Comparison of ENCODE assay signal across 2 cellular contexts in the genomic region with DNA sequence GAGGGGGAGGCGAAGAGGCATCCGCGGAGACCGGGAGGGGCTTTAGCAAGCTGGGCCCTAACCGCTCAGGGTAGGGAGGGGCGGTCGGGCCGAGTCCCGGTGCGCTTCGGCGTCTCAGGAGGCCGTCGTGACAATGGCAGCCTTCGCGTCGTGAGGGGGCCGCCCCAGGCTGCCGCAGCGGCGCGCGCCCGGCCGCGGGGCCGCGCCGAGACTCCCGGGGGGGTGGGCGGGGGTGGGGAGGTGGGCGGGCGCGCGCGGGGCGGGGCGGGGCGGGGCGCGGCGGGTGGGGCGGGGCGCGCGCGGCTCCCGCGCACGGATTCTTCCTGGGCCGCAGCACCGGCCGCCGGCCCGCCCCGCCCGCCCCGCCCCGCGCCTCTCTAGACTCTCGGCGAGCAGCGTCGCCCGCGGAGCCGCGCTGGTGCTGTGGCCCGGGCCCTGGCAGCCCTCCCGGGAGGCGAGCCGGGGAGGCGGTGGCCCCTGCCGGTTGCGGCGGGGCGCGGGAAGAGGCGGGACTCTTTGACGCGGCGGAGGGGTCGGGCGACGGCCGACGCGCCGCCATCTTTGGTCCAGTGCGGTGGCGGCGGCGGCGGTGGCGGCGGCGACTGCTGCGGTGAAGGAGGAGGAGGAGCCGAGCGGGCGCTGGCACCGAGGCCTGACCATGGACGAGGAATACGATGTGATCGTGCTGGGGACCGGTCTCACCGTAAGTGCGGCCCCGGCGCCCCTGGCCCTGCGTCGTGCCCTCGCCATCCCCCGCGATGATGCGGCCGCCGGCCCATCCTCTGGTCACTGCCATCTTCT.
TF ChIP-seq lines count a peak whose summit lies in the region.

A gene (plus strand): TSS at position 558 of the 801 bp plus-strand sequence. CDS start 101 bp downstream, at position 659.

TF ChIP-seq in IMR-90, 13 proteins besides CTCF, POLR2A, EP300 and RAD21:
- TF ChIP-seq BHLHE40 (IDR thresholded peaks at IDR 0.05; ENCODE audit: low read depth, low read length) (no peak), MXI1 (IDR thresholded peaks at IDR 0.05; ENCODE audit: borderline replicate concordance, low read depth, low read length) (no peak), MAFK (IDR thresholded peaks at IDR 0.05; ENCODE audit: low read depth, low read length) (no peak), RCOR1 (IDR thresholded peaks at IDR 0.05; ENCODE audit: insufficient replicate concordance, low read length) (no peak), FOS (IDR thresholded peaks at IDR 0.05; ENCODE audit: low read depth, low read length) (no peak), CEBPB (IDR thresholded peaks at IDR 0.05; ENCODE audit: low read depth, low read length) (no peak), MAZ (IDR thresholded peaks at IDR 0.05; ENCODE audit: borderline replicate concordance, low read depth, low read length) (no peak), SMC3 (IDR thresholded peaks at IDR 0.05; ENCODE audit: low read depth, low read length) (no peak), NFE2L2 (IDR thresholded peaks at IDR 0.05; ENCODE audit: low read depth, low read length) (no peak), RFX5 (IDR thresholded peaks at IDR 0.05; ENCODE audit: low read depth, low read length) (no peak), CHD1 (IDR thresholded peaks at IDR 0.05; ENCODE audit: low read depth, low read length) (no peak)
- TF ChIP-seq, protein P1, sequence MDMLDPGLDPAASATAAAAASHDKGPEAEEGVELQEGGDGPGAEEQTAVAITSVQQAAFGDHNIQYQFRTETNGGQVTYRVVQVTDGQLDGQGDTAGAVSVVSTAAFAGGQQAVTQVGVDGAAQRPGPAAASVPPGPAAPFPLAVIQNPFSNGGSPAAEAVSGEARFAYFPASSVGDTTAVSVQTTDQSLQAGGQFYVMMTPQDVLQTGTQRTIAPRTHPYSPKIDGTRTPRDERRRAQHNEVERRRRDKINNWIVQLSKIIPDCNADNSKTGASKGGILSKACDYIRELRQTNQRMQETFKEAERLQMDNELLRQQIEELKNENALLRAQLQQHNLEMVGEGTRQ (IDR thresholded peaks at IDR 0.05; ENCODE audit: low read depth, low read length), result no peak
- TF ChIP-seq, protein P2, sequence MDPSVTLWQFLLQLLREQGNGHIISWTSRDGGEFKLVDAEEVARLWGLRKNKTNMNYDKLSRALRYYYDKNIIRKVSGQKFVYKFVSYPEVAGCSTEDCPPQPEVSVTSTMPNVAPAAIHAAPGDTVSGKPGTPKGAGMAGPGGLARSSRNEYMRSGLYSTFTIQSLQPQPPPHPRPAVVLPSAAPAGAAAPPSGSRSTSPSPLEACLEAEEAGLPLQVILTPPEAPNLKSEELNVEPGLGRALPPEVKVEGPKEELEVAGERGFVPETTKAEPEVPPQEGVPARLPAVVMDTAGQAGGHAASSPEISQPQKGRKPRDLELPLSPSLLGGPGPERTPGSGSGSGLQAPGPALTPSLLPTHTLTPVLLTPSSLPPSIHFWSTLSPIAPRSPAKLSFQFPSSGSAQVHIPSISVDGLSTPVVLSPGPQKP (IDR thresholded peaks at IDR 0.05; ENCODE audit: borderline replicate concordance, low read depth, low read length), result no peak

TF ChIP-seq in GM12878, 131 proteins besides CTCF, POLR2A, EP300 and RAD21:
- no peak for TF ChIP-seq BACH1 (IDR thresholded peaks at IDR 0.05; ENCODE audit: borderline replicate concordance)
- TF ChIP-seq RB1 (IDR thresholded peaks at IDR 0.05; ENCODE audit: borderline replicate concordance), result peak; percentile 54; the same call in 1 of the 2 replicates
- TF ChIP-seq BHLHE40 (IDR thresholded peaks at IDR 0.05; ENCODE audit: borderline replicate concordance in 1 of 2, low read depth in 2 of 2, low read length in 1 of 2), result peak in 1 of 2 experiments; percentile 63; a peak in 2 of 4 replicates
- TF ChIP-seq, protein P3, sequence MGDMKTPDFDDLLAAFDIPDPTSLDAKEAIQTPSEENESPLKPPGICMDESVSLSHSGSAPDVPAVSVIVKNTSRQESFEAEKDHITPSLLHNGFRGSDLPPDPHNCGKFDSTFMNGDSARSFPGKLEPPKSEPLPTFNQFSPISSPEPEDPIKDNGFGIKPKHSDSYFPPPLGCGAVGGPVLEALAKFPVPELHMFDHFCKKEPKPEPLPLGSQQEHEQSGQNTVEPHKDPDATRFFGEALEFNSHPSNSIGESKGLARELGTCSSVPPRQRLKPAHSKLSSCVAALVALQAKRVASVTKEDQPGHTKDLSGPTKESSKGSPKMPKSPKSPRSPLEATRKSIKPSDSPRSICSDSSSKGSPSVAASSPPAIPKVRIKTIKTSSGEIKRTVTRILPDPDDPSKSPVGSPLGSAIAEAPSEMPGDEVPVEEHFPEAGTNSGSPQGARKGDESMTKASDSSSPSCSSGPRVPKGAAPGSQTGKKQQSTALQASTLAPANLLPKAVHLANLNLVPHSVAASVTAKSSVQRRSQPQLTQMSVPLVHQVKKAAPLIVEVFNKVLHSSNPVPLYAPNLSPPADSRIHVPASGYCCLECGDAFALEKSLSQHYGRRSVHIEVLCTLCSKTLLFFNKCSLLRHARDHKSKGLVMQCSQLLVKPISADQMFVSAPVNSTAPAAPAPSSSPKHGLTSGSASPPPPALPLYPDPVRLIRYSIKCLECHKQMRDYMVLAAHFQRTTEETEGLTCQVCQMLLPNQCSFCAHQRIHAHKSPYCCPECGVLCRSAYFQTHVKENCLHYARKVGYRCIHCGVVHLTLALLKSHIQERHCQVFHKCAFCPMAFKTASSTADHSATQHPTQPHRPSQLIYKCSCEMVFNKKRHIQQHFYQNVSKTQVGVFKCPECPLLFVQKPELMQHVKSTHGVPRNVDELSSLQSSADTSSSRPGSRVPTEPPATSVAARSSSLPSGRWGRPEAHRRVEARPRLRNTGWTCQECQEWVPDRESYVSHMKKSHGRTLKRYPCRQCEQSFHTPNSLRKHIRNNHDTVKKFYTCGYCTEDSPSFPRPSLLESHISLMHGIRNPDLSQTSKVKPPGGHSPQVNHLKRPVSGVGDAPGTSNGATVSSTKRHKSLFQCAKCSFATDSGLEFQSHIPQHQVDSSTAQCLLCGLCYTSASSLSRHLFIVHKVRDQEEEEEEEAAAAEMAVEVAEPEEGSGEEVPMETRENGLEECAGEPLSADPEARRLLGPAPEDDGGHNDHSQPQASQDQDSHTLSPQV (IDR thresholded peaks at IDR 0.05), result 0 out of 2 replicates have a peak, but pooled peaks have one; percentile 21
- TF ChIP-seq TARDBP (IDR thresholded peaks at IDR 0.05; ENCODE audit: borderline replicate concordance), result 0 out of 2 replicates have a peak, but pooled peaks have one; percentile 29
- TF ChIP-seq DPF2 (IDR thresholded peaks at IDR 0.05), result peak; percentile 38; the same call in 1 of the 2 replicates
- 0 out of 2 replicates have a peak, but pooled peaks have one; percentile 25 for TF ChIP-seq NR2F1 (conservative IDR thresholded peaks at IDR 0.05)
- no peak for TF ChIP-seq EED (IDR thresholded peaks at IDR 0.05; ENCODE audit: low read depth)
- TF ChIP-seq, protein P4, sequence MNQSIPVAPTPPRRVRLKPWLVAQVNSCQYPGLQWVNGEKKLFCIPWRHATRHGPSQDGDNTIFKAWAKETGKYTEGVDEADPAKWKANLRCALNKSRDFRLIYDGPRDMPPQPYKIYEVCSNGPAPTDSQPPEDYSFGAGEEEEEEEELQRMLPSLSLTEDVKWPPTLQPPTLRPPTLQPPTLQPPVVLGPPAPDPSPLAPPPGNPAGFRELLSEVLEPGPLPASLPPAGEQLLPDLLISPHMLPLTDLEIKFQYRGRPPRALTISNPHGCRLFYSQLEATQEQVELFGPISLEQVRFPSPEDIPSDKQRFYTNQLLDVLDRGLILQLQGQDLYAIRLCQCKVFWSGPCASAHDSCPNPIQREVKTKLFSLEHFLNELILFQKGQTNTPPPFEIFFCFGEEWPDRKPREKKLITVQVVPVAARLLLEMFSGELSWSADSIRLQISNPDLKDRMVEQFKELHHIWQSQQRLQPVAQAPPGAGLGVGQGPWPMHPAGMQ (IDR thresholded peaks at IDR 0.05; ENCODE audit: borderline replicate concordance), result no peak
- no peak for TF ChIP-seq ASH2L (IDR thresholded peaks at IDR 0.05; ENCODE audit: borderline replicate concordance, low read depth)
- TF ChIP-seq, protein P5, sequence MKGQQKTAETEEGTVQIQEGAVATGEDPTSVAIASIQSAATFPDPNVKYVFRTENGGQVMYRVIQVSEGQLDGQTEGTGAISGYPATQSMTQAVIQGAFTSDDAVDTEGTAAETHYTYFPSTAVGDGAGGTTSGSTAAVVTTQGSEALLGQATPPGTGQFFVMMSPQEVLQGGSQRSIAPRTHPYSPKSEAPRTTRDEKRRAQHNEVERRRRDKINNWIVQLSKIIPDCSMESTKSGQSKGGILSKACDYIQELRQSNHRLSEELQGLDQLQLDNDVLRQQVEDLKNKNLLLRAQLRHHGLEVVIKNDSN (IDR thresholded peaks at IDR 0.05; ENCODE audit: borderline replicate concordance, extremely low read length, insufficient read depth, low read depth, low read length), result no peak
- TF ChIP-seq LARP7 (IDR thresholded peaks at IDR 0.05), result peak; percentile 63; the same call in 1 of the 2 replicates
- TF ChIP-seq CHD2 (IDR thresholded peaks at IDR 0.05; ENCODE audit: borderline replicate concordance, low read depth, low read length), result peak; percentile 73; the same call in 1 of the 2 replicates
- 0 out of 2 replicates have a peak, but pooled peaks have one; percentile 7 for TF ChIP-seq CREB1 (IDR thresholded peaks at IDR 0.05; ENCODE audit: low read depth)
- TF ChIP-seq, protein P6, sequence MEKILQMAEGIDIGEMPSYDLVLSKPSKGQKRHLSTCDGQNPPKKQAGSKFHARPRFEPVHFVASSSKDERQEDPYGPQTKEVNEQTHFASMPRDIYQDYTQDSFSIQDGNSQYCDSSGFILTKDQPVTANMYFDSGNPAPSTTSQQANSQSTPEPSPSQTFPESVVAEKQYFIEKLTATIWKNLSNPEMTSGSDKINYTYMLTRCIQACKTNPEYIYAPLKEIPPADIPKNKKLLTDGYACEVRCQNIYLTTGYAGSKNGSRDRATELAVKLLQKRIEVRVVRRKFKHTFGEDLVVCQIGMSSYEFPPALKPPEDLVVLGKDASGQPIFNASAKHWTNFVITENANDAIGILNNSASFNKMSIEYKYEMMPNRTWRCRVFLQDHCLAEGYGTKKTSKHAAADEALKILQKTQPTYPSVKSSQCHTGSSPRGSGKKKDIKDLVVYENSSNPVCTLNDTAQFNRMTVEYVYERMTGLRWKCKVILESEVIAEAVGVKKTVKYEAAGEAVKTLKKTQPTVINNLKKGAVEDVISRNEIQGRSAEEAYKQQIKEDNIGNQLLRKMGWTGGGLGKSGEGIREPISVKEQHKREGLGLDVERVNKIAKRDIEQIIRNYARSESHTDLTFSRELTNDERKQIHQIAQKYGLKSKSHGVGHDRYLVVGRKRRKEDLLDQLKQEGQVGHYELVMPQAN (conservative IDR thresholded peaks at IDR 0.05), result 0 out of 2 replicates have a peak, but pooled peaks have one; percentile 40
- TF ChIP-seq PML (IDR thresholded peaks at IDR 0.05; ENCODE audit: low read length), result no peak
- TF ChIP-seq YY1 (IDR thresholded peaks at IDR 0.05; ENCODE audit: low read depth, low read length), result peak; percentile 94
- TF ChIP-seq MXI1 (IDR thresholded peaks at IDR 0.05; ENCODE audit: low read depth, low read length), result no peak
- peak; percentile 42; the same call in 1 of the 2 replicates for TF ChIP-seq IKZF1 (conservative IDR thresholded peaks at IDR 0.05)
- 0 out of 2 replicates have a peak, but pooled peaks have one; percentile 29 for TF ChIP-seq POLR2AphosphoS5 (IDR thresholded peaks at IDR 0.05; ENCODE audit: low read length)
- peak; percentile 75 for TF ChIP-seq GATAD2B (conservative IDR thresholded peaks at IDR 0.05; ENCODE audit: low read depth)
- peak; percentile 49; the same call in 1 of the 2 replicates for TF ChIP-seq ZSCAN29 (IDR thresholded peaks at IDR 0.05)
- peak; percentile 33; the same call in 1 of the 2 replicates for TF ChIP-seq TAF1 (IDR thresholded peaks at IDR 0.05; ENCODE audit: borderline replicate concordance, low read depth, low read length)
